In the genomic region with DNA sequence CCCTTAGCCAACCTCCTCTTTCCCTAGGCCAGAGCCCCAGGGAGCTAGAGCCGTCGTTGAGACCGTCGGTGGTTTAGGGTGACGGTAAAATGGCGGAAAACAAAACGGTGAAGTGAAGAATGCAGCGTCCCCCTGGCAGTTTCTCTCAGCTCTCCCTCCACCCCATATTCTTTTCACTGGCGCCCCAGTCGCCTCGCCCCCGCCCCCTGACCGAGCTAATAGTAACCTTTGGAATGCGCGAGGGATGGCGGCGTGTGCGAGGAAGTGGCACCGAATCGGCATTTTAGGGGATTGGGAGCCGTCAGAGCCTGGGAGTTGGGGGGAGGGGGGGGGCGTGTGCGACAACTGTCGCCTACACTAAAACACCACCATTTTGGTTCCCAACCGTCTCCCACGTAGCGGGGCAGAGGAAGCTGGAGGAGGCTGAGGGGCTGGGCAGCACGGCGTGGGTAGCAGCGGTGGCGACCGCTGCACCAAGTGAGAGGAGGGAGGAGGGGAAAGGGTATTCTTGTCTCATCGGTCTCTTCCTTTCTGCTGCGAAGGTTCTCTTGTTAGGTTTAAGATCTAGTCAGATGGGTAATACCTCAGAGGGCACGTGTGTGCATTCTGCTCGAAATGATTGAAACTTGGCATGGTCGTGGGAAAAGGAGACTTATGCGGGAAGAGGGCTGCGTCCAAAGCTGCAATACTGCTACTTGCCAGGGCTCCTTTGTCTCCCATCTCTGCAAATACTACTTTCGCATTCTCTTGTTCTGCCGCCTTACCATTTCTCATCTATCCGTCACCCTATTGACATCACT, we compare ENCODE assay signal across 8 cellular contexts. TPM values are rescaled to one million over a fixed set of nuclear protein-coding genes. Genes with fewer than 3 reads are reported as not detected.
DNase-seq lines count a peak whose midpoint lies in the region; ATAC-seq and TF ChIP-seq lines count a peak whose summit lies in the region.

No MANE protein-coding gene starts in this region.

- peak overlapping the region; percentile 52 for H3K4me3 ChIP-seq in hepatocyte

- ATAC-seq in GM21717 (IDR thresholded peaks at IDR 0.05; ENCODE audit: unreplicated experiment), result peak; percentile 51
- ATAC-seq in activated naive CD8-positive, alpha-beta T cell treated with anti-CD3 and anti-CD28 coated beads, Interleukin-2, amount 10 ng/mL, durations not matched to agents 7 days and 5 days (ENCODE audit: low read depth), result peak; percentile 45

- TF ChIP-seq CTCF in hepatocyte (IDR thresholded peaks at IDR 0.05; ENCODE audit: poor library complexity), result no peak

- POLR2A ChIA-PET in activated naive CD8-positive, alpha-beta T cell treated with anti-CD3 and anti-CD28 coated beads, Interleukin-2, amount 10 ng/mL, durations not matched to agents 7 days and 5 days (lab: Charles Lee), result no interaction called here

- H3K79me2 ChIP-seq in hepatocyte, result peaks cover 35% of the 10 kb centered on the region

- DNase-seq in GDM1 (lab: John Stamatoyannopoulos, UW) (peak; percentile 7), NCI-H1417 treated with DMSO at 0.1 percent for 48 hours (lab: John Stamatoyannopoulos, UW) (peak; percentile 37), hepatocyte (ENCODE audit: low spot score) (peak; percentile 29), putamen (ENCODE audit: low spot score) (peak; percentile 5), dedifferentiated amniotic fluid mesenchymal stem cell (ENCODE audit: extremely low spot score) (no peak), AML-193 (lab: John Stamatoyannopoulos, UW) (no peak)
- peak; percentile 25 for DNase-seq in activated naive CD8-positive, alpha-beta T cell treated with anti-CD3 and anti-CD28 coated beads, Interleukin-2, amount 10 ng/mL, durations not matched to agents 7 days and 5 days

- peak overlapping the region; percentile 97 for H3K27ac ChIP-seq in hepatocyte

- peaks cover 6% of the 10 kb centered on the region for H3K4me1 Mint-ChIP-seq in activated naive CD8-positive, alpha-beta T cell treated with anti-CD3 and anti-CD28 coated beads, Interleukin-2, amount 10 ng/mL, durations not matched to agents 7 days and 5 days

- H3K36me3 Mint-ChIP-seq in activated naive CD8-positive, alpha-beta T cell treated with anti-CD3 and anti-CD28 coated beads, Interleukin-2, amount 10 ng/mL, durations not matched to agents 7 days and 5 days, result no peaks in the 10 kb centered on the region

- H3K9me3 Mint-ChIP-seq in activated naive CD8-positive, alpha-beta T cell treated with anti-CD3 and anti-CD28 coated beads, Interleukin-2, amount 10 ng/mL, durations not matched to agents 7 days and 5 days, result no peaks in the 10 kb centered on the region

- no peaks in the 10 kb centered on the region for H4K20me1 ChIP-seq in hepatocyte (ENCODE audit: insufficient read depth, poor library complexity, severe bottlenecking)

- no peaks in the 10 kb centered on the region for H3K9me2 ChIP-seq in hepatocyte (replicated peaks; ENCODE audit: insufficient read depth)

- no peaks in the 10 kb centered on the region for H3K9me3 ChIP-seq in hepatocyte (ENCODE audit: low read depth)

- H3K4me3 Mint-ChIP-seq in activated naive CD8-positive, alpha-beta T cell treated with anti-CD3 and anti-CD28 coated beads, Interleukin-2, amount 10 ng/mL, durations not matched to agents 7 days and 5 days, result peak overlapping the region; percentile 92

- H3K36me3 ChIP-seq in hepatocyte (replicated peaks; ENCODE audit: insufficient read depth, low read depth), result no peaks in the 10 kb centered on the region

- peak overlapping the region; percentile 60 for H3K27ac Mint-ChIP-seq in activated naive CD8-positive, alpha-beta T cell treated with anti-CD3 and anti-CD28 coated beads, Interleukin-2, amount 10 ng/mL, durations not matched to agents 7 days and 5 days

- H3K4me2 ChIP-seq in hepatocyte, result peak overlapping the region; percentile 67

- peak overlapping the region; percentile 83 for H2AFZ ChIP-seq in hepatocyte

- no peaks in the 10 kb centered on the region for H3K4me1 ChIP-seq in hepatocyte (ENCODE audit: insufficient read depth)

- no peaks in the 10 kb centered on the region for H3K27me3 ChIP-seq in hepatocyte

- H3K27me3 Mint-ChIP-seq in activated naive CD8-positive, alpha-beta T cell treated with anti-CD3 and anti-CD28 coated beads, Interleukin-2, amount 10 ng/mL, durations not matched to agents 7 days and 5 days, result peaks cover 19% of the 10 kb centered on the region

- WGBS in hepatocyte (ENCODE audit: low lambda C conversion rate, missing lambda C conversion rate), result 42% methylated on average over 40 of the region's 42 CpGs

RNA-seq across cellular contexts. Expression of gene ZNF711, which starts 0.8 kb away (rescaled TPM):
- under 1 TPM; 0.30 to 0.34 TPM for total RNA-seq in activated naive CD8-positive, alpha-beta T cell treated with anti-CD3 and anti-CD28 coated beads, Interleukin-2, amount 10 ng/mL, durations not matched to agents 7 days and 5 days
- total RNA-seq in hepatocyte, result 31.7 and 34.1 TPM in 2 replicates
- polyA plus RNA-seq in hepatocyte, result 16.2 and 16.6 TPM in 2 replicates

RNA-seq across cellular contexts. Expression of gene SATL1, which starts 1.0 kb away (rescaled TPM):
- not detected for total RNA-seq in activated naive CD8-positive, alpha-beta T cell treated with anti-CD3 and anti-CD28 coated beads, Interleukin-2, amount 10 ng/mL, durations not matched to agents 7 days and 5 days
- total RNA-seq in hepatocyte, result 0.17 and 0.32 TPM in 2 replicates
- 0.17 and 0.30 TPM in 2 replicates for polyA plus RNA-seq in hepatocyte

Comparison
In these comparisons a context has a peak if more than half of its experiments do, and no peak if none do; other contexts are left out.
1. DNase-seq: peak in GDM1 (single experiment), NCI-H1417 treated with DMSO at 0.1 percent for 48 hours (single experiment), activated naive CD8-positive, alpha-beta T cell treated with anti-CD3 and anti-CD28 coated beads, Interleukin-2, amount 10 ng/mL, durations not matched to agents 7 days and 5 days (single experiment), hepatocyte (single experiment) and putamen (single experiment); none in dedifferentiated amniotic fluid mesenchymal stem cell (single experiment) and AML-193 (0 of 2).
2. RNA of gene ZNF711, which starts 0.8 kb away (total RNA-seq): 31.7 to 34.1 TPM in hepatocyte; 0.30 to 0.34 TPM in activated naive CD8-positive, alpha-beta T cell treated with anti-CD3 and anti-CD28 coated beads, Interleukin-2, amount 10 ng/mL, durations not matched to agents 7 days and 5 days; every median in the first group is over 10 times any median in the second.